In genomic region chr15:56760186-56760585, GRCh38 we compare ENCODE assay signal across 11 cellular contexts. TPM values are rescaled to one million over a fixed set of nuclear protein-coding genes. Genes with fewer than 3 reads are reported as not detected.
DNase-seq lines count a peak whose midpoint lies in the region; ATAC-seq, FAIRE-seq and TF ChIP-seq lines count a peak whose summit lies in the region.
"Had no signal": no experiment of that assay in that cellular context is flagged by ENCODE, and none has a peak within 500 bp of the region (broad histone marks: within the 10 kb centered on the region; RNA-seq: fewer than 3 reads in every experiment).

No MANE protein-coding gene starts in this region.

- H3K36me3 ChIP-seq in BJ (ENCODE audit: control insufficient read depth, insufficient read depth, low read length) (no peaks in the 10 kb centered on the region), Loucy (ENCODE audit: insufficient read depth, low read length) (no peaks in the 10 kb centered on the region), K562 (ENCODE audit: control insufficient read depth, insufficient read depth, low read length) (no peaks in the 10 kb centered on the region), gastroesophageal sphincter (no peaks in the 10 kb centered on the region)
- H3K36me3 ChIP-seq: tibial artery had no signal

- in situ Hi-C loops in K562 (cut with MboI) (no loop called here), KBM-7 (cut with MboI; ENCODE audit: low pct_unique_long_range_greater_than_20kb, low sequenced_read_pairs) (no loop called here)

- H3K4me1 ChIP-seq in Loucy (ENCODE audit: insufficient read depth, low read length, poor library complexity, severe bottlenecking) = peaks cover 18% of the 10 kb centered on the region
- peaks cover 0 to 16% of the 10 kb centered on the region in 2 experiments; a peak in 3 of 5 replicates for H3K4me1 ChIP-seq in K562 (replicated peaks in 1 of 2; ENCODE audit: control insufficient read depth in 2 of 2, insufficient read depth in 2 of 2, low read length in 2 of 2)
- H3K4me1 ChIP-seq in gastroesophageal sphincter = peaks cover 19 to 55% (median 29%) of the 10 kb centered on the region in 3 donors

- H2AFZ ChIP-seq in Loucy (ENCODE audit: low read length) (0 out of 2 replicates have a peak overlapping the region, but pooled peaks have one; percentile 8), K562 (ENCODE audit: low read depth, low read length) (no peak overlapping the region)

- BruUV-seq in K562 (replicated peaks; lab: Mats Ljungman, UMichigan) = no TSS peak

- H3K9me2 ChIP-seq in Loucy (replicated peaks; ENCODE audit: low read depth, low read length) = no peaks in the 10 kb centered on the region

- H4K20me1 ChIP-seq in Loucy (ENCODE audit: insufficient read depth, low read length, poor library complexity, severe bottlenecking) (no peaks in the 10 kb centered on the region), K562 (replicated peaks; ENCODE audit: control insufficient read depth, insufficient read depth, low read length) (no peaks in the 10 kb centered on the region)

- TF ChIP-seq EP300 in K562 (IDR thresholded peaks at IDR 0.05; ENCODE audit: low read length) = no peak
- TF ChIP-seq EP300 in gastroesophageal sphincter (IDR thresholded peaks at IDR 0.05) = no peak

- CTCF ChIA-PET in BJ (lab: Yijun Ruan, JAX) (interaction anchor here (0.8 to 1.3 kb wide), 5 partner anchors 10 to 82 kb away, joined by 3 to 6 read pairs (median 3); no protein-coding TSS in a partner anchor), K562 (lab: Yijun Ruan, JAX; ENCODE audit: low intra/inter-chr PET ratio) (no interaction called here)

- H3K4me3 ChIP-seq in BJ (ENCODE audit: low read depth, low read length) (no peak overlapping the region), Loucy (ENCODE audit: low read length, poor library complexity, severe bottlenecking) (no peak overlapping the region), K562 (no peak overlapping the region), gastroesophageal sphincter (no peak overlapping the region)
- H3K4me3 ChIP-seq: tibial artery had no signal

- ATAC-seq in K562 (no peak), gastroesophageal sphincter (no peak), GM18498 (IDR thresholded peaks at IDR 0.05; ENCODE audit: unreplicated experiment) (no peak)

- H3K27ac ChIP-seq in K562 (ENCODE audit: extremely low read depth, low read depth, low read length) = no peak overlapping the region
- peak overlapping the region; percentile 12 to 50 (median 22) for H3K27ac ChIP-seq in gastroesophageal sphincter
- H3K27ac ChIP-seq: tibial artery had no signal

- H3K9me3 ChIP-seq in Loucy (ENCODE audit: insufficient read depth, low read depth, low read length) (no peaks in the 10 kb centered on the region), K562 (replicated peaks; ENCODE audit: control insufficient read depth, insufficient read depth, low read depth, low read length) (no peaks in the 10 kb centered on the region), gastroesophageal sphincter (no peaks in the 10 kb centered on the region)
- H3K9me3 ChIP-seq: tibial artery had no signal

- DNase-seq in BJ (ENCODE audit: low read depth) (peak; percentile 42), K562 (ENCODE audit: extremely low read depth in 1 of 4, low spot score in 3 of 4) (peak in 1 of 4 experiments; percentile 14), cerebellar cortex (ENCODE audit: low spot score) (no peak), KBM-7 (no peak), anterior cingulate cortex (lab: John Stamatoyannopoulos, UW) (no peak)
- DNase-seq: activated CD4-positive, alpha-beta T cell treated with anti-CD3 and anti-CD28 coated beads for 1 hour; activated T-cell treated with anti-CD3 and anti-CD28 coated beads for 4 hours had no signal

- TF ChIP-seq POLR2A in K562 (conservative IDR thresholded peaks at IDR 0.05) (no peak), gastroesophageal sphincter (IDR thresholded peaks at IDR 0.05) (no peak)

- H3K27me3 ChIP-seq in BJ (ENCODE audit: control insufficient read depth, insufficient read depth, low read length) = no peaks in the 10 kb centered on the region
- H3K27me3 ChIP-seq in Loucy (ENCODE audit: insufficient read depth, low read length, poor library complexity, severe bottlenecking) = no peaks in the 10 kb centered on the region
- H3K27me3 ChIP-seq in K562 (ENCODE audit: control insufficient read depth in 2 of 2, insufficient read depth in 2 of 2, low read length in 2 of 2) = no peaks in the 10 kb centered on the region
- H3K27me3 ChIP-seq in gastroesophageal sphincter = no peaks in the 10 kb centered on the region
- H3K27me3 ChIP-seq: tibial artery had no signal

- H3K9me1 ChIP-seq in K562 (ENCODE audit: control insufficient read depth, insufficient read depth, low read length) = no peaks in the 10 kb centered on the region

- intact Hi-C loops in K562 (cut with micrococcal nuclease) = no loop called here

- TF ChIP-seq RAD21 in K562 (CRISPR knock-in tag; conservative IDR thresholded peaks at IDR 0.05 in 1 of 2, IDR thresholded peaks at IDR 0.05 in 1 of 2) = no peak

- H3K9ac ChIP-seq in Loucy (ENCODE audit: low read depth, low read length, poor library complexity, severe bottlenecking) (no peak overlapping the region), K562 (ENCODE audit: insufficient read depth in 1 of 2, low read depth in 2 of 2, low read length in 2 of 2) (no peak overlapping the region)

- FAIRE-seq in K562 (lab: Jason Lieb, UNC) = no peak

- H3K79me2 ChIP-seq in Loucy (ENCODE audit: insufficient read depth, low read length) (no peaks in the 10 kb centered on the region), K562 (ENCODE audit: control insufficient read depth, insufficient read depth, low read length) (no peaks in the 10 kb centered on the region)

- TF ChIP-seq CTCF in BJ (IDR thresholded peaks at IDR 0.05; ENCODE audit: insufficient read depth, low read depth, low read length) (no peak), Loucy (conservative IDR thresholded peaks at IDR 0.05; ENCODE audit: low read length) (no peak), K562 (IDR thresholded peaks at IDR 0.05 in 2 of 3, conservative IDR thresholded peaks at IDR 0.05 in 1 of 3; ENCODE audit: insufficient read depth in 2 of 3, low read depth in 1 of 3, low read length in 3 of 3) (no peak), gastroesophageal sphincter (IDR thresholded peaks at IDR 0.05) (no peak)

- no peaks in the 10 kb centered on the region for H3F3A ChIP-seq in Loucy (ENCODE audit: low read depth)

- H3K4me2 ChIP-seq in Loucy (ENCODE audit: low read depth, low read length, poor library complexity, severe bottlenecking) = no peak overlapping the region
- no peak overlapping the region for H3K4me2 ChIP-seq in K562 (ENCODE audit: insufficient read depth, low read length)

- POLR2A ChIA-PET in BJ (lab: Charles Lee) = interaction anchor here (0.6 kb wide), 2 partner anchors 40 to 53 kb away, joined by 3 to 5 read pairs; no protein-coding TSS in a partner anchor
- POLR2A ChIA-PET in K562 (lab: Yijun Ruan, JAX) = interaction anchor here (0.8 to 3.8 kb wide), 5 partner anchors 9 to 265 kb away, joined by 3 to 15 read pairs (median 5); no protein-coding TSS in a partner anchor

TF ChIP-seq in K562, 482 proteins besides CTCF, POLR2A, EP300 and RAD21:
- TF ChIP-seq NFIC (IDR thresholded peaks at IDR 0.05) = peak; percentile 57
- TF ChIP-seq RBM15 (IDR thresholded peaks at IDR 0.05; ENCODE audit: insufficient read depth, low read length) = no peak
- no peak for TF ChIP-seq ZNF274 (IDR thresholded peaks at IDR 0.05; ENCODE audit: borderline replicate concordance, low read depth, low read length)

RNA-seq across cellular contexts. Expression of gene ZNF280D, which starts 26.9 kb away (rescaled TPM):
- polyA plus RNA-seq in BJ (2011; rRNA removed) (4.0 and 8.6 TPM in 2 replicates), K562 (2011; rRNA removed) (16.1 and 18.9 TPM in 2 replicates), K562 (2014; fragmentation: Illumina TruSeq; extraction: Trizol) (16.1 and 18.3 TPM in 2 replicates), K562 (2014; fragmentation: Nextera tagmentation; extraction: Ambion mirVana) (10 to 100 TPM; 10.2 to 12.1 TPM), K562 (2014; rRNA removed) (16.3 and 19.1 TPM in 2 replicates)
- 6.4 and 9.2 TPM in 2 replicates for polyA minus RNA-seq in BJ (2011; rRNA and poly(A)+ RNA removed)
- total RNA-seq in K562 (2011; cell fraction: chromatin; rRNA removed; ENCODE audit: low replicate concordance) = 19.1 and 52.2 TPM in 2 replicates
- 7.8 and 14.2 TPM in 2 replicates for total RNA-seq in K562 (2011; cell fraction: nucleolus; rRNA removed)
- 29.7 and 45.3 TPM in 2 replicates for total RNA-seq in K562 (2011; cell fraction: nucleoplasm; rRNA removed)
- total RNA-seq in K562 (2014; rRNA removed) (8.3 and 10.0 TPM in 2 replicates), K562 (2014; rRNA removed; fragmentation: Illumina TruSeq; extraction: Trizol) (21.8 and 25.5 TPM in 2 replicates), K562 (2015; rRNA removed; fragmentation: Illumina TruSeq; extraction: Trizol) (17.4 and 18.4 TPM in 2 replicates), K562 (2021) (18.6 and 22.0 TPM in 2 replicates), gastroesophageal sphincter (100 to 1,000 TPM in 1 of 4 donors, 10 to 100 TPM in 3; 51.3 to 139 (median 69.1) TPM)
- polyA plus RNA-seq in K562 (2011; cell fraction: cytosol; rRNA removed) = 2.8 and 6.9 TPM in 2 replicates
- polyA plus RNA-seq in K562 (2011; cell fraction: nucleus; rRNA removed) = 9.7 and 16.2 TPM in 2 replicates
- polyA plus RNA-seq in K562 (2012) = 11.2 and 14.9 TPM in 2 replicates
- 20.2 and 25.8 TPM in 2 replicates for polyA minus RNA-seq in K562 (2011; rRNA and poly(A)+ RNA removed)
- 4.1 and 7.2 TPM in 2 replicates for polyA minus RNA-seq in K562 (2011; cell fraction: cytosol; rRNA and poly(A)+ RNA removed)
- polyA minus RNA-seq in K562 (2011; cell fraction: nucleus; rRNA and poly(A)+ RNA removed) = 10.9 and 32.7 TPM in 2 replicates
